In genomic region chrX:38172596-38172995, GRCh38 we compare ENCODE assay signal across 23 cellular contexts. TPM values are rescaled to one million over a fixed set of nuclear protein-coding genes. Genes with fewer than 3 reads are reported as not detected.
"Had no signal": no experiment of that assay in that cellular context is flagged by ENCODE, and none has a peak within 500 bp of the region (broad histone marks: within the 10 kb centered on the region; RNA-seq: fewer than 3 reads in every experiment).

No MANE protein-coding gene starts in this region.

- H3K36me3 Mint-ChIP-seq: activated CD4-positive, alpha-beta memory T cell treated with anti-CD3 and anti-CD28 coated beads for 36 hours; activated naive CD8-positive, alpha-beta T cell treated with anti-CD3 and anti-CD28 coated beads for 36 hours; memory B cell; naive B cell; neural progenitor cell; T-cell; type B pancreatic cell had no signal

- H3K27me3 Mint-ChIP-seq: activated B cell treated with CpG ODN at 0.5 μM for 24 hours; activated CD4-positive, alpha-beta memory T cell treated with anti-CD3 and anti-CD28 coated beads for 36 hours; activated naive CD8-positive, alpha-beta T cell treated with anti-CD3 and anti-CD28 coated beads for 36 hours; type B pancreatic cell had no signal

- H3K4me3 ChIP-seq: left ventricle myocardium inferior, mucosa of descending colon, neural progenitor cell, ovary, psoas muscle, smooth muscle cell, stomach had no signal

- H3K4me1 Mint-ChIP-seq: activated B cell treated with CpG ODN at 0.5 μM for 24 hours; activated naive CD8-positive, alpha-beta T cell treated with anti-CD3 and anti-CD28 coated beads for 36 hours; memory B cell; naive B cell; T-cell had no signal

- H3K4me3 Mint-ChIP-seq: activated B cell treated with CpG ODN at 0.5 μM for 24 hours; activated CD4-positive, alpha-beta memory T cell treated with anti-CD3 and anti-CD28 coated beads for 36 hours; activated naive CD8-positive, alpha-beta T cell treated with anti-CD3 and anti-CD28 coated beads for 36 hours; effector memory CD8-positive, alpha-beta T cell; memory B cell; naive B cell; neural progenitor cell; T-cell; type B pancreatic cell had no signal

- H3K36me3 ChIP-seq: left ventricle myocardium inferior, neural progenitor cell, ovary, stomach had no signal

- DNase-seq: activated B cell treated with CpG ODN at 0.5 μM for 24 hours; activated CD4-positive, alpha-beta memory T cell treated with anti-CD3 and anti-CD28 coated beads for 36 hours; activated CD4-positive, alpha-beta T cell treated with anti-CD3 and anti-CD28 coated beads for 4 hours; activated naive CD4-positive, alpha-beta T cell; activated naive CD8-positive, alpha-beta T cell treated with anti-CD3 and anti-CD28 coated beads for 36 hours; activated T-cell treated with anti-CD3 and anti-CD28 coated beads for 4 hours; amygdala; caudate nucleus; effector memory CD8-positive, alpha-beta T cell; head of caudate nucleus; left ventricle myocardium inferior; mucosa of descending colon; naive B cell; ovary; psoas muscle; stimulated activated CD4-positive, alpha-beta T cell treated with anti-CD3 and anti-CD28 coated beads, Interleukin-4, amount 100 ng/mL, for 1 hour; stomach; T-cell had no signal

- ATAC-seq: effector memory CD8-positive, alpha-beta T cell; mucosa of descending colon; psoas muscle; sciatic nerve; T-cell had no signal

- H3K9me3 Mint-ChIP-seq: activated B cell treated with CpG ODN at 0.5 μM for 24 hours; activated CD4-positive, alpha-beta memory T cell treated with anti-CD3 and anti-CD28 coated beads for 36 hours; activated naive CD8-positive, alpha-beta T cell treated with anti-CD3 and anti-CD28 coated beads for 36 hours; effector memory CD8-positive, alpha-beta T cell; memory B cell; T-cell; type B pancreatic cell had no signal

- H3K27ac Mint-ChIP-seq: activated B cell treated with CpG ODN at 0.5 μM for 24 hours; activated CD4-positive, alpha-beta memory T cell treated with anti-CD3 and anti-CD28 coated beads for 36 hours; activated naive CD8-positive, alpha-beta T cell treated with anti-CD3 and anti-CD28 coated beads for 36 hours; effector memory CD8-positive, alpha-beta T cell; memory B cell; naive B cell; neural progenitor cell; T-cell; type B pancreatic cell had no signal

- H3K27me3 ChIP-seq: neural progenitor cell, ovary had no signal

- H3K27ac ChIP-seq: left ventricle myocardium inferior, neural progenitor cell, ovary, psoas muscle, stomach had no signal

- H3K9me3 ChIP-seq: left ventricle myocardium inferior, mucosa of descending colon, ovary, psoas muscle, stomach had no signal

- H3K4me1 ChIP-seq: left ventricle myocardium inferior, psoas muscle, stomach had no signal

RNA-seq across cellular contexts. Expression of gene SRPX, which starts 48.1 kb away (rescaled TPM):
- total RNA-seq: activated B cell treated with CpG ODN at 0.5 μM for 24 hours; activated naive CD8-positive, alpha-beta T cell treated with anti-CD3 and anti-CD28 coated beads for 36 hours had no signal
